In the genomic region with DNA sequence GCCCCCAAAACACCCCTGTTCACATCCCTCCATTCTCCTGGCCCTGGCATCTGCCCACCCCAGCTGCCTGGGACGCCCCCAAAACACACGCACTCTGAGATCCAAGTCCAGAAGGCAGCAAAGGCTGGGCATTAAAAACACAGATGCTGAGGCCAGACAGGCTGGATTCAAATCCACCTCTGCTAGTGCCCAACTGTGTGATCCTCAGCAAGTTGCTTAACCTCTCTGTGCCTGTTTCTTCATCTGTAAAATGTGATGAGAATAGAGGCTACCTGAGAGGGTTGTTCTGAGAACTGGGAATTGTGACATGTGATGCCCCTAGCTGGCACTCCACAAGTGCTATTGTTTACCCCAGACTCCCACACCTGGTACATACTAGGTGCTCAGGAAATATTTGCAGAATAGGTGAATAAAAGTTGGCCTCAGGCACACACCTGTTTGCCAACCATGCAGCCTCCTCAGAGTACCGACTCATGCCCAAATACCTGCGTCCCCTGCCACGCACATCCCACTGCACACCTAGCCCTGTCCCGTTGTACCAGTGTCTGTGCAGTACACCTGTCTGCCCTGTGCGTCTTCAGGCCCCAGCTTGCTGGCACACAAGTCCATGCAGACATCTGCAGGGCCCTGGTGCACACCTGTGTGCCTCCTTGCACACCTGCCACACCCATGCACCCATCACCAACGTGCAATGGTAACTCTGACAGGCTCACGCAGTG, we compare ENCODE assay signal across 11 cellular contexts. TPM values are rescaled to one million over a fixed set of nuclear protein-coding genes. Genes with fewer than 3 reads are reported as not detected.
DNase-seq lines count a peak whose midpoint lies in the region; ATAC-seq and TF ChIP-seq lines count a peak whose summit lies in the region.
"Had no signal": no experiment of that assay in that cellular context is flagged by ENCODE, and none has a peak within 500 bp of the region (broad histone marks: within the 10 kb centered on the region; RNA-seq: fewer than 3 reads in every experiment).

No MANE protein-coding gene starts in this region.

- H3K4me1 ChIP-seq in mammary epithelial cell (ENCODE audit: insufficient read depth, low read length) (peaks cover 7% of the 10 kb centered on the region), mucosa of rectum (ENCODE audit: control insufficient read depth in 2 of 2, insufficient read depth in 2 of 2, low read length in 2 of 2) (peaks cover 26 to 29% of the 10 kb centered on the region in 2 donors), upper lobe of left lung (peaks cover 73 to 94% (median 79%) of the 10 kb centered on the region in 4 donors)
- H3K4me1 ChIP-seq: foreskin keratinocyte had no signal

- POLR2A ChIA-PET in MCF 10A (lab: Yijun Ruan, JAX), result interaction anchor here (0.6 kb wide), 1 partner anchor 215 kb away, joined by 3 read pairs; no protein-coding TSS in a partner anchor

- H3K9ac ChIP-seq in mammary epithelial cell (ENCODE audit: insufficient read depth, low read length) (no peak overlapping the region), mucosa of rectum (ENCODE audit: low read depth in 1 of 2, low read length in 2 of 2) (peak overlapping the region; percentile 32 to 55)

- H4K20me1 ChIP-seq in mammary epithelial cell (ENCODE audit: insufficient read depth, low read length), result no peaks in the 10 kb centered on the region

- no TSS peak for BruUV-seq in MCF 10A (replicated peaks; lab: Mats Ljungman, UMichigan)
- no TSS peak for BruUV-seq in mammary epithelial cell (replicated peaks; lab: Mats Ljungman, UMichigan)

- H3K4me1 Mint-ChIP-seq in MCF 10A (ENCODE audit: insufficient read depth, unreplicated experiment), result peaks cover 6% of the 10 kb centered on the region

- no peak for TF ChIP-seq EP300 in upper lobe of left lung (IDR thresholded peaks at IDR 0.05)

- peak overlapping the region; percentile 36 for H3K4me3 Mint-ChIP-seq in MCF 10A (ENCODE audit: unreplicated experiment)

- H3K9me3 ChIP-seq in mammary epithelial cell (replicated peaks; ENCODE audit: insufficient read depth, low read length) (no peaks in the 10 kb centered on the region), mucosa of rectum (ENCODE audit: control insufficient read depth in 2 of 2, low read length in 2 of 2) (no peaks in the 10 kb centered on the region), upper lobe of left lung (no peaks in the 10 kb centered on the region)

- no peak for TF ChIP-seq CTCF in MCF 10A (IDR thresholded peaks at IDR 0.05; ENCODE audit: unreplicated experiment)
- no peak for TF ChIP-seq CTCF in mammary epithelial cell (conservative IDR thresholded peaks at IDR 0.05 in 1 of 2, IDR thresholded peaks at IDR 0.05 in 1 of 2; ENCODE audit: extremely low read depth in 1 of 2, insufficient read depth in 1 of 2, low read depth in 1 of 2, low read length in 2 of 2)
- no peak for TF ChIP-seq CTCF in upper lobe of left lung (IDR thresholded peaks at IDR 0.05)

- in situ Hi-C loops in mammary epithelial cell (cut with MboI; ENCODE audit: low sequenced_read_pairs in 2 of 2), result no loop called here

- H3K27me3 Mint-ChIP-seq in MCF 10A (ENCODE audit: insufficient read depth, unreplicated experiment), result no peaks in the 10 kb centered on the region

- 68% methylated on average over 8 of the region's 9 CpGs for whole genome bisulfite sequencing in mammary epithelial cell (ENCODE audit: low coverage, missing lambda C conversion rate)
- 39 to 57% methylated on average over 8 to 9 of the region's 9 CpGs for WGBS in upper lobe of left lung, 2 donors

- H3K27ac Mint-ChIP-seq in MCF 10A (ENCODE audit: low read depth, unreplicated experiment), result no peak overlapping the region

- H3K36me3 ChIP-seq in mammary epithelial cell (ENCODE audit: insufficient read depth, low read length) (no peaks in the 10 kb centered on the region), mucosa of rectum (ENCODE audit: control insufficient read depth in 2 of 2, insufficient read depth in 2 of 2, low read length in 2 of 2) (no peaks in the 10 kb centered on the region), upper lobe of left lung (no peaks in the 10 kb centered on the region)

- CTCF ChIA-PET in MCF 10A (lab: Yijun Ruan, JAX), result no interaction called here
- CTCF ChIA-PET in mammary epithelial cell (lab: Charles Lee; ENCODE audit: low non-redundant PET), result no interaction called here

- intact Hi-C loops in MCF 10A (cut with micrococcal nuclease), result no loop called here
- intact Hi-C loops in mammary epithelial cell (cut with micrococcal nuclease), result no loop called here

- no peak for DNase-seq in MCF 10A (ENCODE audit: unreplicated experiment)
- no peak for DNase-seq in mammary epithelial cell
- DNase-seq in upper lobe of left lung, result no peak
- DNase-seq in NCI-H1436 (lab: John Stamatoyannopoulos, UW), result no peak
- no peak for DNase-seq in SIG-M5 (lab: John Stamatoyannopoulos, UW)
- no peak for DNase-seq in effector CD4-positive, alpha-beta T cell
- DNase-seq: activated CD4-positive, alpha-beta T cell treated with anti-CD3 and anti-CD28 coated beads, Interleukin-2, amount 50 U/mL, for 1 hour; DMS153 had no signal

- no peak for ATAC-seq in upper lobe of left lung (ENCODE audit: low FRiP score in 2 of 2)
- ATAC-seq: foreskin keratinocyte had no signal

- no peak overlapping the region for H3K4me2 ChIP-seq in mammary epithelial cell (ENCODE audit: insufficient read depth, low read depth, low read length)

- H3K4me3 ChIP-seq in mammary epithelial cell (replicated peaks in 1 of 3; ENCODE audit: insufficient read depth in 1 of 3, low read depth in 2 of 3, low read length in 3 of 3) (no peak overlapping the region), mucosa of rectum (ENCODE audit: low read length in 2 of 2) (peak overlapping the region; percentile 47 to 75), upper lobe of left lung (peak overlapping the region; percentile 16 to 85 (median 72))

- no peak overlapping the region for H2AFZ ChIP-seq in mammary epithelial cell (ENCODE audit: low read depth, low read length)

- TF ChIP-seq POLR2A in upper lobe of left lung (IDR thresholded peaks at IDR 0.05), result no peak

- no peaks in the 10 kb centered on the region for H3K9me3 Mint-ChIP-seq in MCF 10A (ENCODE audit: unreplicated experiment)

- peaks cover 14% of the 10 kb centered on the region for H3K27me3 ChIP-seq in mammary epithelial cell (ENCODE audit: insufficient read depth, low read length)
- peaks cover 13% of the 10 kb centered on the region in 2 donors for H3K27me3 ChIP-seq in mucosa of rectum (ENCODE audit: control insufficient read depth in 2 of 2, insufficient read depth in 2 of 2, low read length in 2 of 2)
- H3K27me3 ChIP-seq in upper lobe of left lung, result no peaks in the 10 kb centered on the region

- no peaks in the 10 kb centered on the region for H3K79me2 ChIP-seq in mammary epithelial cell (ENCODE audit: insufficient read depth, low read length)

- H3K27ac ChIP-seq in mammary epithelial cell (ENCODE audit: insufficient read depth, low read depth, low read length), result no peak overlapping the region
- H3K27ac ChIP-seq in cingulate gyrus (ENCODE audit: low read depth, low read length), result peak overlapping the region; percentile 75
- H3K27ac ChIP-seq in mucosa of rectum (ENCODE audit: low read depth in 2 of 2, low read length in 2 of 2), result peak overlapping the region; percentile 62 to 68
- peak overlapping the region; percentile 92 to 95 (median 94) for H3K27ac ChIP-seq in upper lobe of left lung
- H3K27ac ChIP-seq: foreskin keratinocyte had no signal

- dilution Hi-C loops in mammary epithelial cell (cut with HindIII; ENCODE audit: low sequenced_read_pairs), result no loop called here

- no peaks in the 10 kb centered on the region for H3K36me3 Mint-ChIP-seq in MCF 10A (ENCODE audit: insufficient read depth, unreplicated experiment)

RNA-seq across cellular contexts. Expression of a gene that starts 2.1 kb away (rescaled TPM):
- 5.6 and 6.2 TPM in 2 replicates for total RNA-seq in MCF 10A (2022)
- total RNA-seq in mammary epithelial cell, result 1 to 10 TPM; 2.3 to 2.7 TPM
- 0.63 TPM for polyA plus RNA-seq in mammary epithelial cell
- polyA minus RNA-seq in mammary epithelial cell, result 0.83 TPM
- 100 to 1,000 TPM in 5 of 6 donors, 10 to 100 TPM in 1; 95.3 to 607 (median 227) TPM for total RNA-seq in upper lobe of left lung

Comparison
In these comparisons a context has a peak if more than half of its experiments do, and no peak if none do; other contexts are left out.
1. H3K4me3 ChIP-seq: peak in mucosa of rectum (2 of 2) and upper lobe of left lung (4 of 4); none in mammary epithelial cell (0 of 3).
2. RNA of a gene that starts 2.1 kb away (total RNA-seq): 95.3 to 607 TPM in upper lobe of left lung; 5.6 to 6.2 TPM in MCF 10A and 2.3 to 2.7 TPM in mammary epithelial cell; every median in the first group is over 10 times any median in the second.